In the genomic region with DNA sequence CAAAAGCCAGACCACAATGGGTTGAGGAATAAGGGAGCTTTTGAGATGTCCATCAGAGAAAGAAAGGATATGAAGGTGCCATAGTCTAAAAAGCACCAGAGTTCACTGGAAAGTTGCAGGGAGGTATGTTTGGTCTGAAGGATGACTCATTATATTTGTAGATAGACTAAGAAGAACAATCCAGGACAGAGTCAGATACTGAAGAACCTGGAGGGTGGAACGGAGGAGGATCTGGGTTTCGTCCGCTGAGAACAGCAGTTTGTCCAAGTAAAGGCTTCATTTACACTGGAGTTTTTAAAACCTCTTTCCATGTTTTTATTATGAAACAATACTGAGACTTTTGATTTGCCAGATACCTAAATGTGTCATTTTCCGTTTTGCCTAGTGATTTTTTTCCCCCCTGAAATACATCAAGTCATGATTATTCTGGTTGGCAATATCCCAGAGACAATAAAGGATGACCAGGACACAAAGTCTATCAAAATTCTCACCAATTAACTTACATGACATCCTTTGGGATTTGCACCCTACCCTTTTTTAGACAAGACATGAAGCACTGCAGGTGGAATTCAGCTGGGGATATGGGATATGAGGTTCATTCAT, we compare ENCODE assay signal across 1 cellular context.
TF ChIP-seq lines count a peak whose summit lies in the region.

No MANE protein-coding gene starts in this region.

TF ChIP-seq in IMR-90, 13 proteins besides CTCF, POLR2A, EP300 and RAD21:
- TF ChIP-seq MXI1 (IDR thresholded peaks at IDR 0.05; ENCODE audit: borderline replicate concordance, low read depth, low read length): no peak
- no peak for TF ChIP-seq MAZ (IDR thresholded peaks at IDR 0.05; ENCODE audit: borderline replicate concordance, low read depth, low read length)
- TF ChIP-seq, protein P1, sequence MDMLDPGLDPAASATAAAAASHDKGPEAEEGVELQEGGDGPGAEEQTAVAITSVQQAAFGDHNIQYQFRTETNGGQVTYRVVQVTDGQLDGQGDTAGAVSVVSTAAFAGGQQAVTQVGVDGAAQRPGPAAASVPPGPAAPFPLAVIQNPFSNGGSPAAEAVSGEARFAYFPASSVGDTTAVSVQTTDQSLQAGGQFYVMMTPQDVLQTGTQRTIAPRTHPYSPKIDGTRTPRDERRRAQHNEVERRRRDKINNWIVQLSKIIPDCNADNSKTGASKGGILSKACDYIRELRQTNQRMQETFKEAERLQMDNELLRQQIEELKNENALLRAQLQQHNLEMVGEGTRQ (IDR thresholded peaks at IDR 0.05; ENCODE audit: low read depth, low read length): no peak
- TF ChIP-seq CHD1 (IDR thresholded peaks at IDR 0.05; ENCODE audit: low read depth, low read length): no peak
- TF ChIP-seq RFX5 (IDR thresholded peaks at IDR 0.05; ENCODE audit: low read depth, low read length): no peak
- no peak for TF ChIP-seq MAFK (IDR thresholded peaks at IDR 0.05; ENCODE audit: low read depth, low read length)
- TF ChIP-seq SMC3 (IDR thresholded peaks at IDR 0.05; ENCODE audit: low read depth, low read length): no peak
- TF ChIP-seq, protein P2, sequence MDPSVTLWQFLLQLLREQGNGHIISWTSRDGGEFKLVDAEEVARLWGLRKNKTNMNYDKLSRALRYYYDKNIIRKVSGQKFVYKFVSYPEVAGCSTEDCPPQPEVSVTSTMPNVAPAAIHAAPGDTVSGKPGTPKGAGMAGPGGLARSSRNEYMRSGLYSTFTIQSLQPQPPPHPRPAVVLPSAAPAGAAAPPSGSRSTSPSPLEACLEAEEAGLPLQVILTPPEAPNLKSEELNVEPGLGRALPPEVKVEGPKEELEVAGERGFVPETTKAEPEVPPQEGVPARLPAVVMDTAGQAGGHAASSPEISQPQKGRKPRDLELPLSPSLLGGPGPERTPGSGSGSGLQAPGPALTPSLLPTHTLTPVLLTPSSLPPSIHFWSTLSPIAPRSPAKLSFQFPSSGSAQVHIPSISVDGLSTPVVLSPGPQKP (IDR thresholded peaks at IDR 0.05; ENCODE audit: borderline replicate concordance, low read depth, low read length): no peak
- TF ChIP-seq CEBPB (IDR thresholded peaks at IDR 0.05; ENCODE audit: low read depth, low read length): no peak
- no peak for TF ChIP-seq BHLHE40 (IDR thresholded peaks at IDR 0.05; ENCODE audit: low read depth, low read length)
